ENCODE assay signal across 16 cellular contexts in genomic region chr3:194148383-194148782, GRCh38. TPM values are rescaled to one million over a fixed set of nuclear protein-coding genes. Genes with fewer than 3 reads are reported as not detected.
A peak's percentile ranks its signal among the peaks of the same experiment; 100 is the strongest.
DNase-seq lines count a peak whose midpoint lies in the region; ATAC-seq and TF ChIP-seq lines count a peak whose summit lies in the region.
"Had no signal": no experiment of that assay in that cellular context is flagged by ENCODE, and none has a peak within 500 bp of the region (broad histone marks: within the 10 kb centered on the region; RNA-seq: fewer than 3 reads in every experiment).

No MANE protein-coding gene starts in this region.

- POLR2A ChIA-PET in MCF 10A (lab: Yijun Ruan, JAX) = interaction anchor here (1.2 kb wide), 1 partner anchor 8 kb away, joined by 3 read pairs; no protein-coding TSS in a partner anchor
- POLR2A ChIA-PET in activated CD4-positive, alpha-beta T cell treated with anti-CD3 and anti-CD28 coated beads, Interleukin-2, amount 10 ng/mL, durations not matched to agents 7 days and 5 days (lab: Charles Lee) = no interaction called here

- 43% methylated on average over 7 of the region's 7 CpGs for WGBS in liver
- 48 to 59% (median 50%) methylated on average over 7 of the region's 7 CpGs for WGBS in stomach, 5 donors

- no peak overlapping the region for H3K4me3 Mint-ChIP-seq in T-helper 2 cell treated with Interferon-gamma antibody and Interleukin-4, amounts not matched to agents 5 μg/mL and 100 μg/mL, for 36 hours
- H3K4me3 Mint-ChIP-seq in MCF 10A (ENCODE audit: unreplicated experiment) = no peak overlapping the region
- no peak overlapping the region for H3K4me3 Mint-ChIP-seq in activated CD4-positive, alpha-beta T cell treated with anti-CD3 and anti-CD28 coated beads, Interleukin-2, amount 10 ng/mL, durations not matched to agents 7 days and 5 days
- H3K4me3 Mint-ChIP-seq: activated CD8-positive, alpha-beta memory T cell treated with anti-CD3 and anti-CD28 coated beads, Interleukin-2, amount 10 ng/mL, durations not matched to agents 7 days and 5 days; neural crest cell had no signal

- BruUV-seq in MCF 10A (replicated peaks; lab: Mats Ljungman, UMichigan) = no TSS peak

- H3K9me3 Mint-ChIP-seq in T-helper 2 cell treated with Interferon-gamma antibody and Interleukin-4, amounts not matched to agents 5 μg/mL and 100 μg/mL, for 36 hours = no peaks in the 10 kb centered on the region
- H3K9me3 Mint-ChIP-seq in MCF 10A (ENCODE audit: unreplicated experiment) = no peaks in the 10 kb centered on the region
- peaks cover 3% of the 10 kb centered on the region for H3K9me3 Mint-ChIP-seq in activated CD4-positive, alpha-beta T cell treated with anti-CD3 and anti-CD28 coated beads, Interleukin-2, amount 10 ng/mL, durations not matched to agents 7 days and 5 days
- H3K9me3 Mint-ChIP-seq: neural crest cell had no signal

- peaks cover 1% of the 10 kb centered on the region for H3K36me3 Mint-ChIP-seq in T-helper 2 cell treated with Interferon-gamma antibody and Interleukin-4, amounts not matched to agents 5 μg/mL and 100 μg/mL, for 36 hours (ENCODE audit: low read depth)
- no peaks in the 10 kb centered on the region for H3K36me3 Mint-ChIP-seq in MCF 10A (ENCODE audit: insufficient read depth, unreplicated experiment)
- H3K36me3 Mint-ChIP-seq in activated CD4-positive, alpha-beta T cell treated with anti-CD3 and anti-CD28 coated beads, Interleukin-2, amount 10 ng/mL, durations not matched to agents 7 days and 5 days (ENCODE audit: low read depth) = no peaks in the 10 kb centered on the region
- H3K36me3 Mint-ChIP-seq: activated CD8-positive, alpha-beta memory T cell treated with anti-CD3 and anti-CD28 coated beads, Interleukin-2, amount 10 ng/mL, durations not matched to agents 7 days and 5 days had no signal

- H3K36me3 ChIP-seq in liver (ENCODE audit: control insufficient read depth in 4 of 4, insufficient read depth in 3 of 4, low read depth in 1 of 4, low read length in 3 of 4) (no peaks in the 10 kb centered on the region), stomach (no peaks in the 10 kb centered on the region)
- H3K36me3 ChIP-seq: SJSA1 had no signal

- no peak for TF ChIP-seq EP300 in stomach (IDR thresholded peaks at IDR 0.05)

- intact Hi-C loops in MCF 10A (cut with micrococcal nuclease) = no loop called here
- intact Hi-C loops in stomach (cut with DNase I; ENCODE audit: low total_unique reads) = no loop called here

- CTCF ChIA-PET in MCF 10A (lab: Yijun Ruan, JAX) = interaction anchor here (1.0 kb wide), 1 partner anchor 12 kb away, joined by 3 read pairs; no protein-coding TSS in a partner anchor
- CTCF ChIA-PET in activated CD4-positive, alpha-beta T cell treated with anti-CD3 and anti-CD28 coated beads, Interleukin-2, amount 10 ng/mL, durations not matched to agents 7 days and 5 days (lab: Charles Lee) = no interaction called here

- peak overlapping the region; percentile 15 for H3K27ac Mint-ChIP-seq in T-helper 2 cell treated with Interferon-gamma antibody and Interleukin-4, amounts not matched to agents 5 μg/mL and 100 μg/mL, for 36 hours
- H3K27ac Mint-ChIP-seq in MCF 10A (ENCODE audit: low read depth, unreplicated experiment) = no peak overlapping the region
- H3K27ac Mint-ChIP-seq in activated CD4-positive, alpha-beta T cell treated with anti-CD3 and anti-CD28 coated beads, Interleukin-2, amount 10 ng/mL, durations not matched to agents 7 days and 5 days = no peak overlapping the region
- H3K27ac Mint-ChIP-seq: activated CD8-positive, alpha-beta memory T cell treated with anti-CD3 and anti-CD28 coated beads, Interleukin-2, amount 10 ng/mL, durations not matched to agents 7 days and 5 days had no signal

- no peaks in the 10 kb centered on the region for H3K9me3 ChIP-seq in liver (ENCODE audit: control insufficient read depth in 4 of 4, low read length in 3 of 4)
- H3K9me3 ChIP-seq in stomach = no peaks in the 10 kb centered on the region
- H3K9me3 ChIP-seq: SJSA1 had no signal

- peaks cover 48% of the 10 kb centered on the region for H3K27me3 Mint-ChIP-seq in T-helper 2 cell treated with Interferon-gamma antibody and Interleukin-4, amounts not matched to agents 5 μg/mL and 100 μg/mL, for 36 hours (ENCODE audit: low read depth)
- H3K27me3 Mint-ChIP-seq in MCF 10A (ENCODE audit: insufficient read depth, unreplicated experiment) = peaks cover 17% of the 10 kb centered on the region
- H3K27me3 Mint-ChIP-seq in activated CD4-positive, alpha-beta T cell treated with anti-CD3 and anti-CD28 coated beads, Interleukin-2, amount 10 ng/mL, durations not matched to agents 7 days and 5 days = peaks cover 25% of the 10 kb centered on the region

- H3K4me1 ChIP-seq in liver (ENCODE audit: control insufficient read depth in 4 of 4, insufficient read depth in 4 of 4, low read length in 3 of 4) (peaks cover 2 to 17% (median 10%) of the 10 kb centered on the region in 4 donors), stomach (peaks cover 0 to 29% (median 14%) of the 10 kb centered on the region in 4 donors)
- H3K4me1 ChIP-seq: foreskin keratinocyte had no signal

- H3K4me3 ChIP-seq in liver (ENCODE audit: low read depth in 1 of 3, low read length in 3 of 3) (no peak overlapping the region), stomach (no peak overlapping the region)
- H3K4me3 ChIP-seq: SJSA1 had no signal

- TF ChIP-seq RAD21 in liver (IDR thresholded peaks at IDR 0.05) = peak in 1 of 2 donors; percentile 45

- H3K4me1 Mint-ChIP-seq in T-helper 2 cell treated with Interferon-gamma antibody and Interleukin-4, amounts not matched to agents 5 μg/mL and 100 μg/mL, for 36 hours (ENCODE audit: low read depth) = no peaks in the 10 kb centered on the region
- H3K4me1 Mint-ChIP-seq in MCF 10A (ENCODE audit: insufficient read depth, unreplicated experiment) = peaks cover 20% of the 10 kb centered on the region
- no peaks in the 10 kb centered on the region for H3K4me1 Mint-ChIP-seq in activated CD4-positive, alpha-beta T cell treated with anti-CD3 and anti-CD28 coated beads, Interleukin-2, amount 10 ng/mL, durations not matched to agents 7 days and 5 days
- H3K4me1 Mint-ChIP-seq: activated CD8-positive, alpha-beta memory T cell treated with anti-CD3 and anti-CD28 coated beads, Interleukin-2, amount 10 ng/mL, durations not matched to agents 7 days and 5 days had no signal

- TF ChIP-seq CTCF in MCF 10A (IDR thresholded peaks at IDR 0.05; ENCODE audit: unreplicated experiment) (no peak), liver (IDR thresholded peaks at IDR 0.05; ENCODE audit: low read depth, low read length, missing input control) (no peak), stomach (IDR thresholded peaks at IDR 0.05) (no peak)

- no peak for ATAC-seq in GM18498 (IDR thresholded peaks at IDR 0.05; ENCODE audit: unreplicated experiment)
- ATAC-seq: activated CD8-positive, alpha-beta memory T cell treated with anti-CD3 and anti-CD28 coated beads, Interleukin-2, amount 10 ng/mL, durations not matched to agents 7 days and 5 days; foreskin keratinocyte had no signal

- H3K9ac ChIP-seq in liver (ENCODE audit: low read depth in 1 of 2, low read length in 2 of 2) = no peak overlapping the region

- no peak for DNase-seq in T-helper 2 cell treated with Interferon-gamma antibody and Interleukin-4, amounts not matched to agents 5 μg/mL and 100 μg/mL, for 36 hours (ENCODE audit: low spot score)
- DNase-seq in T-helper 2 cell (no peak), MCF 10A (ENCODE audit: unreplicated experiment) (peak; percentile 79), stomach (peak; percentile 49), NCI-H2081 (lab: John Stamatoyannopoulos, UW) (no peak)
- no peak for DNase-seq in activated CD4-positive, alpha-beta T cell treated with anti-CD3 and anti-CD28 coated beads, Interleukin-2, amount 10 ng/mL, durations not matched to agents 7 days and 5 days
- DNase-seq: activated CD8-positive, alpha-beta memory T cell treated with anti-CD3 and anti-CD28 coated beads, Interleukin-2, amount 10 ng/mL, durations not matched to agents 7 days and 5 days; amniotic stem cell; foreskin keratinocyte; NCI-H1436 treated with DMSO at 0.1 percent for 48 hours; stimulated activated CD4-positive, alpha-beta T cell treated with anti-CD3 and anti-CD28 coated beads, Interleukin-15, amount 100 ng/mL, for 24 hours; trophoblast cell had no signal

- TF ChIP-seq POLR2A in stomach (IDR thresholded peaks at IDR 0.05) = no peak

- H3K27me3 ChIP-seq in liver (ENCODE audit: control insufficient read depth in 4 of 4, insufficient read depth in 4 of 4, low read length in 3 of 4) (no peaks in the 10 kb centered on the region), stomach (no peaks in the 10 kb centered on the region)
- H3K27me3 ChIP-seq: foreskin keratinocyte, SJSA1 had no signal

- H3K27ac ChIP-seq in liver (ENCODE audit: low read depth in 1 of 2, low read length in 2 of 2) = no peak overlapping the region
- no peak overlapping the region for H3K27ac ChIP-seq in stomach
- H3K27ac ChIP-seq: foreskin keratinocyte, SJSA1 had no signal

TF ChIP-seq in liver, 16 proteins besides CTCF, POLR2A, EP300 and RAD21:
- TF ChIP-seq SP1 (IDR thresholded peaks at IDR 0.05) (no peak), NR2F2 (IDR thresholded peaks at IDR 0.05) (peak; percentile 36)

RNA-seq across cellular contexts. Expression of gene HES1, which starts 12.4 kb away (rescaled TPM):
- total RNA-seq in MCF 10A (2022) = 34.6 and 37.8 TPM in 2 replicates
- 1 to 10 TPM; 5.3 to 6.8 TPM for total RNA-seq in liver
- 10 to 100 TPM; 11.2 to 12.5 TPM for polyA plus RNA-seq in liver
- total RNA-seq in stomach = 100 to 1,000 TPM in 1 of 5 donors, 10 to 100 TPM in 3, 1 to 10 TPM in 1; 4.7 to 101 (median 43.1) TPM
- polyA plus RNA-seq in stomach = 10 to 100 TPM; 20.5 to 54.5 (median 41.3) TPM
- total RNA-seq in activated CD4-positive, alpha-beta T cell treated with anti-CD3 and anti-CD28 coated beads, Interleukin-2, amount 10 ng/mL, durations not matched to agents 7 days and 5 days = 1 to 10 TPM; 2.4 to 2.7 TPM

Comparison
In these comparisons a context has a peak if more than half of its experiments do, and no peak if none do; other contexts are left out.
1. DNase-seq: peak in MCF 10A (single experiment) and stomach (single experiment); none in T-helper 2 cell treated with Interferon-gamma antibody and Interleukin-4, amounts not matched to agents 5 μg/mL and 100 μg/mL, for 36 hours (single experiment), T-helper 2 cell (0 of 5), activated CD4-positive, alpha-beta T cell treated with anti-CD3 and anti-CD28 coated beads, Interleukin-2, amount 10 ng/mL, durations not matched to agents 7 days and 5 days (single experiment) and NCI-H2081 (0 of 2).